Comparison of ENCODE assay signal across 19 cellular contexts in genomic region chr2:235032466-235032865, GRCh38.
DNase-seq lines count a peak whose midpoint lies in the region; ATAC-seq, FAIRE-seq and TF ChIP-seq lines count a peak whose summit lies in the region.
"Had no signal": no experiment of that assay in that cellular context is flagged by ENCODE, and none has a peak within 500 bp of the region (broad histone marks: within the 10 kb centered on the region; RNA-seq: fewer than 3 reads in every experiment).

No MANE protein-coding gene starts in this region.

- H3K27ac Mint-ChIP-seq in chondrocyte (ENCODE audit: unreplicated experiment): no peak overlapping the region
- H3K27ac Mint-ChIP-seq: B cell; CD4-positive, alpha-beta T cell had no signal

- POLR2A ChIA-PET in HepG2 (lab: Yijun Ruan, JAX): no interaction called here

- FAIRE-seq in HepG2 (lab: Jason Lieb, UNC): no peak
- FAIRE-seq: D721Med, G401.6, GM12891, GM18507, H1, K562 had no signal

- peak overlapping the region; percentile 48 for H2BK12ac ChIP-seq in neuronal stem cell (ENCODE audit: low read length)

- TF ChIP-seq RAD21 in HepG2 (CRISPR knock-in tag; IDR thresholded peaks at IDR 0.05): no peak

- H3K27me3 ChIP-seq in HepG2 (ENCODE audit: control insufficient read depth in 1 of 2, insufficient read depth in 2 of 2, low read length in 2 of 2): no peaks in the 10 kb centered on the region
- no peaks in the 10 kb centered on the region for H3K27me3 ChIP-seq in right lobe of liver
- H3K27me3 ChIP-seq in neuronal stem cell (ENCODE audit: control insufficient read depth in 3 of 3, insufficient read depth in 3 of 3, low read depth in 1 of 3, low read length in 3 of 3): no peaks in the 10 kb centered on the region
- no peaks in the 10 kb centered on the region for H3K27me3 ChIP-seq in upper lobe of right lung

- ATAC-seq in HepG2: no peak
- ATAC-seq in right lobe of liver: no peak
- ATAC-seq in upper lobe of right lung: no peak
- no peak for ATAC-seq in HG02759 (IDR thresholded peaks at IDR 0.05; ENCODE audit: unreplicated experiment)
- ATAC-seq: K562 had no signal

- H3K14ac ChIP-seq in neuronal stem cell (ENCODE audit: low read length): no peak overlapping the region

- TF ChIP-seq POLR2A in HepG2 (IDR thresholded peaks at IDR 0.05; ENCODE audit: insufficient read depth in 1 of 2, low read depth in 2 of 2, low read length in 2 of 2) (no peak; a peak in 1 of 4 replicates), right lobe of liver (IDR thresholded peaks at IDR 0.05) (no peak)

- TF ChIP-seq EP300 in HepG2 (IDR thresholded peaks at IDR 0.05; ENCODE audit: low read depth in 2 of 2, low read length in 2 of 2): no peak
- no peak for TF ChIP-seq EP300 in HepG2 (CRISPR knock-in tag; IDR thresholded peaks at IDR 0.05; ENCODE audit: borderline replicate concordance)

- H3K36me3 ChIP-seq in HepG2 (replicated peaks in 1 of 2; ENCODE audit: control insufficient read depth in 1 of 2, insufficient read depth in 2 of 2, low read length in 2 of 2) (peaks cover 32 to 78% of the 10 kb centered on the region in 2 experiments), right lobe of liver (peaks cover 0 to 14% (median 0%) of the 10 kb centered on the region in 4 donors), neuronal stem cell (replicated peaks in 1 of 2; ENCODE audit: control insufficient read depth in 2 of 2, insufficient read depth in 2 of 2, low read length in 2 of 2) (peaks cover 18 to 77% of the 10 kb centered on the region in 2 donors), upper lobe of right lung (peaks cover 13% of the 10 kb centered on the region)

- peak overlapping the region; percentile 67 for H3K4ac ChIP-seq in neuronal stem cell (ENCODE audit: low read length)

- H3K79me2 ChIP-seq in HepG2 (ENCODE audit: insufficient read depth, low read length): peaks cover 66% of the 10 kb centered on the region

- H2BK5ac ChIP-seq in neuronal stem cell (ENCODE audit: low read length): no peak overlapping the region

- H4K8ac ChIP-seq in neuronal stem cell (ENCODE audit: low read depth, low read length): no peak overlapping the region

- peak overlapping the region; percentile 27 for H3K23ac ChIP-seq in neuronal stem cell (ENCODE audit: low read depth, low read length, poor library complexity)

- no peak for TF ChIP-seq CTCF in HepG2 (CRISPR knock-in tag; IDR thresholded peaks at IDR 0.05)
- no peak for TF ChIP-seq CTCF in right lobe of liver (IDR thresholded peaks at IDR 0.05)
- TF ChIP-seq CTCF in chondrocyte (IDR thresholded peaks at IDR 0.05): no peak
- no peak for TF ChIP-seq CTCF in upper lobe of right lung (IDR thresholded peaks at IDR 0.05)

- intact Hi-C loops in HepG2 (cut with micrococcal nuclease; ENCODE audit: unreplicated experiment): no loop called here
- intact Hi-C loops in right lobe of liver (cut with DNase I): no loop called here
- intact Hi-C loops in upper lobe of right lung (cut with DNase I): no loop called here

- no peaks in the 10 kb centered on the region for H3K9me3 Mint-ChIP-seq in chondrocyte (ENCODE audit: low read depth)
- H3K9me3 Mint-ChIP-seq: CD4-positive, alpha-beta T cell had no signal

- H3K4me1 ChIP-seq in HepG2 (ENCODE audit: insufficient read depth, low read length) (peaks cover 7% of the 10 kb centered on the region; the same call in 1 of the 2 replicates), right lobe of liver (no peaks in the 10 kb centered on the region), neuronal stem cell (ENCODE audit: control insufficient read depth in 2 of 2, insufficient read depth in 1 of 2, low read depth in 1 of 2, low read length in 2 of 2) (peaks cover 0 to 14% of the 10 kb centered on the region in 2 donors), upper lobe of right lung (no peaks in the 10 kb centered on the region)
- H3K4me1 ChIP-seq: Caco-2, HAP-1 had no signal

- H3K9me3 ChIP-seq in HepG2 (ENCODE audit: low read length): no peaks in the 10 kb centered on the region
- no peaks in the 10 kb centered on the region for H3K9me3 ChIP-seq in right lobe of liver
- peaks cover 0 to 9% of the 10 kb centered on the region in 2 donors for H3K9me3 ChIP-seq in neuronal stem cell (replicated peaks in 1 of 2; ENCODE audit: control insufficient read depth in 2 of 2, insufficient read depth in 1 of 2, low read depth in 1 of 2, low read length in 2 of 2)
- H3K9me3 ChIP-seq in upper lobe of right lung: no peaks in the 10 kb centered on the region
- H3K9me3 ChIP-seq: Caco-2, HAP-1 had no signal

- no peaks in the 10 kb centered on the region for H3K27me3 Mint-ChIP-seq in chondrocyte (ENCODE audit: low read depth)
- H3K27me3 Mint-ChIP-seq: CD4-positive, alpha-beta T cell had no signal

- H3K9ac ChIP-seq in HepG2 (ENCODE audit: insufficient read depth, low read depth, low read length): no peak overlapping the region
- no peak overlapping the region for H3K9ac ChIP-seq in neuronal stem cell (ENCODE audit: low read depth, low read length, poor library complexity)

- H3K36me3 Mint-ChIP-seq in chondrocyte (ENCODE audit: low read depth): peaks cover 9% of the 10 kb centered on the region

- no peak overlapping the region for H2BK120ac ChIP-seq in neuronal stem cell (ENCODE audit: low read depth, low read length)

- peaks cover 21% of the 10 kb centered on the region for H3K4me1 Mint-ChIP-seq in chondrocyte (ENCODE audit: low read depth)
- H3K4me1 Mint-ChIP-seq: B cell had no signal

- CTCF ChIA-PET in HepG2 (lab: Yijun Ruan, JAX; ENCODE audit: low intra/inter-chr PET ratio, low total read pairs): no interaction called here

- peaks cover 15% of the 10 kb centered on the region for H3K79me1 ChIP-seq in neuronal stem cell (ENCODE audit: low read depth, low read length)

- peak overlapping the region; percentile 78 for H3K18ac ChIP-seq in neuronal stem cell (ENCODE audit: low read length)

- in situ Hi-C loops in HepG2 (cut with HindIII; ENCODE audit: extremely low pct_ligation_motif_present, low pct_unique_long_range_greater_than_20kb): no loop called here

- H3K4me2 ChIP-seq in HepG2 (ENCODE audit: low read depth, low read length): no peak overlapping the region
- no peak overlapping the region for H3K4me2 ChIP-seq in neuronal stem cell (ENCODE audit: insufficient read depth, low read length, poor library complexity, severe bottlenecking)

- WGBS in HepG2 (ENCODE audit: low lambda C conversion rate): 97% methylated on average over 16 of the region's 16 CpGs
- 100% methylated on average over 1 of the region's 16 CpGs for WGBS in right lobe of liver (ENCODE audit: insufficient coverage, low coverage, low lambda C conversion rate, missing lambda C conversion rate)
- WGBS in neuronal stem cell (ENCODE audit: extremely low coverage in 2 of 2, insufficient read length in 2 of 2, insufficient replicate concordance in 1 of 2), 2 donors: no CpG with 5 or more reads among the region's 16 CpGs

- H2AFZ ChIP-seq in HepG2 (ENCODE audit: low read length) (no peak overlapping the region), neuronal stem cell (ENCODE audit: low read length) (no peak overlapping the region)

- H4K20me1 ChIP-seq in HepG2 (ENCODE audit: insufficient read depth, low read length): peaks cover 83% of the 10 kb centered on the region

- H2AK5ac ChIP-seq in neuronal stem cell (ENCODE audit: low read depth, low read length): no peak overlapping the region

- H3K4me3 Mint-ChIP-seq in chondrocyte (ENCODE audit: unreplicated experiment): no peak overlapping the region
- H3K4me3 Mint-ChIP-seq: B cell; CD4-positive, alpha-beta T cell had no signal

- no peak overlapping the region for H4K91ac ChIP-seq in neuronal stem cell (ENCODE audit: low read depth, low read length, poor library complexity)

- no TSS peak for BruUV-seq in HepG2 (replicated peaks; lab: Mats Ljungman, UMichigan)

- DNase-seq in HepG2 (ENCODE audit: low spot score): no peak
- no peak for DNase-seq in right lobe of liver
- peak; percentile 65 for DNase-seq in chondrocyte (ENCODE audit: low spot score)
- no peak for DNase-seq in neuronal stem cell (ENCODE audit: low spot score)
- DNase-seq in upper lobe of right lung: peak; percentile 32
- no peak for DNase-seq in islet precursor cell
- DNase-seq in NOMO-1 treated with DMSO at 0.1 percent for 48 hours (lab: John Stamatoyannopoulos, UW; ENCODE audit: unreplicated experiment): no peak
- DNase-seq: Caco-2; CD4-positive, alpha-beta T cell had no signal

- H3K27ac ChIP-seq in HepG2 (ENCODE audit: extremely low read length, insufficient read depth, low read length): no peak overlapping the region
- no peak overlapping the region for H3K27ac ChIP-seq in right lobe of liver
- no peak overlapping the region for H3K27ac ChIP-seq in neuronal stem cell (replicated peaks; ENCODE audit: low read length)
- no peak overlapping the region for H3K27ac ChIP-seq in upper lobe of right lung
- H3K27ac ChIP-seq: C4-2B had no signal

- no peak overlapping the region for H2BK15ac ChIP-seq in neuronal stem cell (ENCODE audit: low read length)

- H3K4me3 ChIP-seq in HepG2 (replicated peaks in 1 of 3; ENCODE audit: insufficient read depth in 1 of 3, low read depth in 2 of 3, low read length in 3 of 3): no peak overlapping the region
- H3K4me3 ChIP-seq in right lobe of liver: no peak overlapping the region
- H3K4me3 ChIP-seq in neuronal stem cell (ENCODE audit: low read length in 2 of 2): no peak overlapping the region
- no peak overlapping the region for H3K4me3 ChIP-seq in upper lobe of right lung
- H3K4me3 ChIP-seq: HAP-1, K562 had no signal

TF ChIP-seq in HepG2, 621 proteins besides CTCF, POLR2A, EP300 and RAD21:
- no peak for TF ChIP-seq ZNF205 (CRISPR knock-in tag; IDR thresholded peaks at IDR 0.05)
- peak; percentile 65 for TF ChIP-seq AGO2 (optimal IDR thresholded peaks at IDR 0.05; ENCODE audit: low read depth, low read length)

Comparison
In these comparisons a context has a peak if more than half of its experiments do, and no peak if none do; other contexts are left out.
1. DNase-seq: peak in chondrocyte (single experiment) and upper lobe of right lung (single experiment); none in HepG2 (single experiment), right lobe of liver (0 of 3), neuronal stem cell (single experiment), islet precursor cell (single experiment) and NOMO-1 treated with DMSO at 0.1 percent for 48 hours (single experiment).